In the genomic region with DNA sequence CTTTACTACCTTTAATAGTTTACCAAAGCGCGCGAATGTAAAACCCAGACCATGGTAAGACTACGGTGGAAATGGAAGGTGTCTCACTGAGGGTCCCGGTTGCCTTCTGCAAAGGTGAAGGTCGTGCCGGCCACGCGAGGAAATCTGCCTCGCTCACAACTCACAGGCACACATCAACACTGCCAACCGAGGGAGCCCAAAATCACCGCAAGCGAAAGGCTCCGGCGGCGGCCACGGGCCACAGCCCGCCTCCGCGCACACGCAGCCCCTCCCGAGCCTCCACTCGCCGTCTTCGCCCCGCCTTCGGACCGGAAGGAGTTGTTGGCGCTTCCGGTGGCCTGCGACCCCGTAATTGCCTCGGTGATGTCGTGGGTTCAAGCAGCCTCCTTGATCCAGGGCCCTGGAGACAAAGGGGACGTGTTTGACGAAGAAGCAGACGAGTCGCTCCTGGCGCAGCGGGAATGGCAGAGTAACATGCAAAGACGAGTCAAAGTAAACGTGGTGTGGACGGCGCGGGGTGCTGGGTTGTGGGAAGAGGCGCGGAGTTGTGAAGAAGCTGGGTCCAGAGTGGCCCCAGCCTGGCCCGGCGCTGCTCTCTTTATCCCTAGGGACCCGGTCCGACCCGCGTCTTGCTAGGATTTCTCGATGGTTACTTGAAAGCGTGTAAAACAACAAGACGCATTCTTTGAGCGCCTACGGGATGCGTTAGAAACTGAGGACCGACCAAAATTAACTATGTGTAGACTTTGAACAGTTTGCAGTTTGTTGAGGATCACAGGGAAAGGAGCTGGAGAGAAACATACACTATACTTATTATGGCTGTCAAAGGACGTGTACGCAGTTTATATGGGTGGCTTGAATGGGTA, we compare ENCODE assay signal across 1 cellular context.
TF ChIP-seq lines count a peak whose summit lies in the region.

A gene with protein sequence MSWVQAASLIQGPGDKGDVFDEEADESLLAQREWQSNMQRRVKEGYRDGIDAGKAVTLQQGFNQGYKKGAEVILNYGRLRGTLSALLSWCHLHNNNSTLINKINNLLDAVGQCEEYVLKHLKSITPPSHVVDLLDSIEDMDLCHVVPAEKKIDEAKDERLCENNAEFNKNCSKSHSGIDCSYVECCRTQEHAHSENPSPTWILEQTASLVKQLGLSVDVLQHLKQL (plus strand): TSS at position 349 of the 866 bp plus-strand sequence. CDS start 15 bp downstream, at position 364.

TF ChIP-seq in K562, 482 proteins besides CTCF, POLR2A, EP300 and RAD21 (continued from another document and continues in another):
- TF ChIP-seq, protein P1, sequence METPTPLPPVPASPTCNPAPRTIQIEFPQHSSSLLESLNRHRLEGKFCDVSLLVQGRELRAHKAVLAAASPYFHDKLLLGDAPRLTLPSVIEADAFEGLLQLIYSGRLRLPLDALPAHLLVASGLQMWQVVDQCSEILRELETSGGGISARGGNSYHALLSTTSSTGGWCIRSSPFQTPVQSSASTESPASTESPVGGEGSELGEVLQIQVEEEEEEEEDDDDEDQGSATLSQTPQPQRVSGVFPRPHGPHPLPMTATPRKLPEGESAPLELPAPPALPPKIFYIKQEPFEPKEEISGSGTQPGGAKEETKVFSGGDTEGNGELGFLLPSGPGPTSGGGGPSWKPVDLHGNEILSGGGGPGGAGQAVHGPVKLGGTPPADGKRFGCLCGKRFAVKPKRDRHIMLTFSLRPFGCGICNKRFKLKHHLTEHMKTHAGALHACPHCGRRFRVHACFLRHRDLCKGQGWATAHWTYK (CRISPR knock-in tag; IDR thresholded peaks at IDR 0.05), result peak; percentile 68; the same call in 1 of the 2 replicates
- 0 out of 4 replicates have a peak, but pooled peaks of 1 of the 2 experiments have one; percentile 42 for TF ChIP-seq RCOR1 (IDR thresholded peaks at IDR 0.05; ENCODE audit: borderline replicate concordance in 1 of 2, low read depth in 2 of 2, low read length in 2 of 2)
- no peak for TF ChIP-seq ZNF830 (CRISPR knock-in tag; IDR thresholded peaks at IDR 0.05)
- TF ChIP-seq ZNF217 (CRISPR knock-in tag; IDR thresholded peaks at IDR 0.05), result no peak
- TF ChIP-seq TEAD1 (CRISPR knock-in tag; IDR thresholded peaks at IDR 0.05), result 0 out of 4 replicates have a peak, but pooled peaks of 1 of the 2 experiments have one; percentile 51
- TF ChIP-seq RB1 (IDR thresholded peaks at IDR 0.05; ENCODE audit: low read depth), result peak; percentile 51
- TF ChIP-seq, protein P2, sequence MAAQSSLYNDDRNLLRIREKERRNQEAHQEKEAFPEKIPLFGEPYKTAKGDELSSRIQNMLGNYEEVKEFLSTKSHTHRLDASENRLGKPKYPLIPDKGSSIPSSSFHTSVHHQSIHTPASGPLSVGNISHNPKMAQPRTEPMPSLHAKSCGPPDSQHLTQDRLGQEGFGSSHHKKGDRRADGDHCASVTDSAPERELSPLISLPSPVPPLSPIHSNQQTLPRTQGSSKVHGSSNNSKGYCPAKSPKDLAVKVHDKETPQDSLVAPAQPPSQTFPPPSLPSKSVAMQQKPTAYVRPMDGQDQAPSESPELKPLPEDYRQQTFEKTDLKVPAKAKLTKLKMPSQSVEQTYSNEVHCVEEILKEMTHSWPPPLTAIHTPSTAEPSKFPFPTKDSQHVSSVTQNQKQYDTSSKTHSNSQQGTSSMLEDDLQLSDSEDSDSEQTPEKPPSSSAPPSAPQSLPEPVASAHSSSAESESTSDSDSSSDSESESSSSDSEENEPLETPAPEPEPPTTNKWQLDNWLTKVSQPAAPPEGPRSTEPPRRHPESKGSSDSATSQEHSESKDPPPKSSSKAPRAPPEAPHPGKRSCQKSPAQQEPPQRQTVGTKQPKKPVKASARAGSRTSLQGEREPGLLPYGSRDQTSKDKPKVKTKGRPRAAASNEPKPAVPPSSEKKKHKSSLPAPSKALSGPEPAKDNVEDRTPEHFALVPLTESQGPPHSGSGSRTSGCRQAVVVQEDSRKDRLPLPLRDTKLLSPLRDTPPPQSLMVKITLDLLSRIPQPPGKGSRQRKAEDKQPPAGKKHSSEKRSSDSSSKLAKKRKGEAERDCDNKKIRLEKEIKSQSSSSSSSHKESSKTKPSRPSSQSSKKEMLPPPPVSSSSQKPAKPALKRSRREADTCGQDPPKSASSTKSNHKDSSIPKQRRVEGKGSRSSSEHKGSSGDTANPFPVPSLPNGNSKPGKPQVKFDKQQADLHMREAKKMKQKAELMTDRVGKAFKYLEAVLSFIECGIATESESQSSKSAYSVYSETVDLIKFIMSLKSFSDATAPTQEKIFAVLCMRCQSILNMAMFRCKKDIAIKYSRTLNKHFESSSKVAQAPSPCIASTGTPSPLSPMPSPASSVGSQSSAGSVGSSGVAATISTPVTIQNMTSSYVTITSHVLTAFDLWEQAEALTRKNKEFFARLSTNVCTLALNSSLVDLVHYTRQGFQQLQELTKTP (IDR thresholded peaks at IDR 0.05; ENCODE audit: low read depth in 1 of 2, partially characterized antibody in 2 of 2), result peak in 1 of 2 experiments; percentile 13
- TF ChIP-seq PML (IDR thresholded peaks at IDR 0.05; ENCODE audit: low read length), result peak; percentile 85
- TF ChIP-seq, protein P3, sequence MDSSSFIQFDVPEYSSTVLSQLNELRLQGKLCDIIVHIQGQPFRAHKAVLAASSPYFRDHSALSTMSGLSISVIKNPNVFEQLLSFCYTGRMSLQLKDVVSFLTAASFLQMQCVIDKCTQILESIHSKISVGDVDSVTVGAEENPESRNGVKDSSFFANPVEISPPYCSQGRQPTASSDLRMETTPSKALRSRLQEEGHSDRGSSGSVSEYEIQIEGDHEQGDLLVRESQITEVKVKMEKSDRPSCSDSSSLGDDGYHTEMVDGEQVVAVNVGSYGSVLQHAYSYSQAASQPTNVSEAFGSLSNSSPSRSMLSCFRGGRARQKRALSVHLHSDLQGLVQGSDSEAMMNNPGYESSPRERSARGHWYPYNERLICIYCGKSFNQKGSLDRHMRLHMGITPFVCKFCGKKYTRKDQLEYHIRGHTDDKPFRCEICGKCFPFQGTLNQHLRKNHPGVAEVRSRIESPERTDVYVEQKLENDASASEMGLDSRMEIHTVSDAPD (CRISPR knock-in tag; IDR thresholded peaks at IDR 0.05), result no peak
- TF ChIP-seq NEUROD1 (IDR thresholded peaks at IDR 0.05; ENCODE audit: borderline replicate concordance, low read depth, low read length, partially characterized antibody), result peak; percentile 44
- TF ChIP-seq ETV5 (CRISPR knock-in tag; IDR thresholded peaks at IDR 0.05; ENCODE audit: low read depth), result peak; percentile 91
- no peak for TF ChIP-seq ESRRB (CRISPR knock-in tag; IDR thresholded peaks at IDR 0.05; ENCODE audit: borderline replicate concordance)
- TF ChIP-seq, protein P4, sequence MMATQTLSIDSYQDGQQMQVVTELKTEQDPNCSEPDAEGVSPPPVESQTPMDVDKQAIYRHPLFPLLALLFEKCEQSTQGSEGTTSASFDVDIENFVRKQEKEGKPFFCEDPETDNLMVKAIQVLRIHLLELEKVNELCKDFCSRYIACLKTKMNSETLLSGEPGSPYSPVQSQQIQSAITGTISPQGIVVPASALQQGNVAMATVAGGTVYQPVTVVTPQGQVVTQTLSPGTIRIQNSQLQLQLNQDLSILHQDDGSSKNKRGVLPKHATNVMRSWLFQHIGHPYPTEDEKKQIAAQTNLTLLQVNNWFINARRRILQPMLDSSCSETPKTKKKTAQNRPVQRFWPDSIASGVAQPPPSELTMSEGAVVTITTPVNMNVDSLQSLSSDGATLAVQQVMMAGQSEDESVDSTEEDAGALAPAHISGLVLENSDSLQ (IDR thresholded peaks at IDR 0.05), result peak; percentile 36; the same call in 1 of the 2 replicates
- peak; percentile 12; the same call in 1 of the 2 replicates for TF ChIP-seq CHD2 (IDR thresholded peaks at IDR 0.05; ENCODE audit: low read depth, low read length)
- TF ChIP-seq RAD51 (IDR thresholded peaks at IDR 0.05; ENCODE audit: borderline replicate concordance, low read depth), result no peak
- peak; percentile 75 for TF ChIP-seq ETV1 (tag; conservative IDR thresholded peaks at IDR 0.05; ENCODE audit: low read depth)
- peak; percentile 90 for TF ChIP-seq EP400 (IDR thresholded peaks at IDR 0.05)
- 0 out of 2 replicates have a peak, but pooled peaks have one; percentile 16 for TF ChIP-seq KAT7 (CRISPR knock-in tag; IDR thresholded peaks at IDR 0.05; ENCODE audit: borderline replicate concordance)
- TF ChIP-seq, protein P5, sequence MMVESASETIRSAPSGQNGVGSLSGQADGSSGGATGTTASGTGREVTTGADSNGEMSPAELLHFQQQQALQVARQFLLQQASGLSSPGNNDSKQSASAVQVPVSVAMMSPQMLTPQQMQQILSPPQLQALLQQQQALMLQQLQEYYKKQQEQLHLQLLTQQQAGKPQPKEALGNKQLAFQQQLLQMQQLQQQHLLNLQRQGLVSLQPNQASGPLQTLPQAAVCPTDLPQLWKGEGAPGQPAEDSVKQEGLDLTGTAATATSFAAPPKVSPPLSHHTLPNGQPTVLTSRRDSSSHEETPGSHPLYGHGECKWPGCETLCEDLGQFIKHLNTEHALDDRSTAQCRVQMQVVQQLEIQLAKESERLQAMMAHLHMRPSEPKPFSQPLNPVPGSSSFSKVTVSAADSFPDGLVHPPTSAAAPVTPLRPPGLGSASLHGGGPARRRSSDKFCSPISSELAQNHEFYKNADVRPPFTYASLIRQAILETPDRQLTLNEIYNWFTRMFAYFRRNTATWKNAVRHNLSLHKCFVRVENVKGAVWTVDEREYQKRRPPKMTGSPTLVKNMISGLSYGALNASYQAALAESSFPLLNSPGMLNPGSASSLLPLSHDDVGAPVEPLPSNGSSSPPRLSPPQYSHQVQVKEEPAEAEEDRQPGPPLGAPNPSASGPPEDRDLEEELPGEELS (CRISPR knock-in tag; IDR thresholded peaks at IDR 0.05; ENCODE audit: borderline replicate concordance), result peak; percentile 56; the same call in 1 of the 2 replicates
- TF ChIP-seq, protein P6, sequence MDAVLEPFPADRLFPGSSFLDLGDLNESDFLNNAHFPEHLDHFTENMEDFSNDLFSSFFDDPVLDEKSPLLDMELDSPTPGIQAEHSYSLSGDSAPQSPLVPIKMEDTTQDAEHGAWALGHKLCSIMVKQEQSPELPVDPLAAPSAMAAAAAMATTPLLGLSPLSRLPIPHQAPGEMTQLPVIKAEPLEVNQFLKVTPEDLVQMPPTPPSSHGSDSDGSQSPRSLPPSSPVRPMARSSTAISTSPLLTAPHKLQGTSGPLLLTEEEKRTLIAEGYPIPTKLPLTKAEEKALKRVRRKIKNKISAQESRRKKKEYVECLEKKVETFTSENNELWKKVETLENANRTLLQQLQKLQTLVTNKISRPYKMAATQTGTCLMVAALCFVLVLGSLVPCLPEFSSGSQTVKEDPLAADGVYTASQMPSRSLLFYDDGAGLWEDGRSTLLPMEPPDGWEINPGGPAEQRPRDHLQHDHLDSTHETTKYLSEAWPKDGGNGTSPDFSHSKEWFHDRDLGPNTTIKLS (IDR thresholded peaks at IDR 0.05; ENCODE audit: borderline replicate concordance, low read depth), result peak; percentile 81; the same call in 1 of the 2 replicates
- peak; percentile 30; the same call in 1 of the 2 replicates for TF ChIP-seq ZBTB1 (CRISPR knock-in tag; IDR thresholded peaks at IDR 0.05; ENCODE audit: borderline replicate concordance, low read depth)
- peak; percentile 78 for TF ChIP-seq C11orf30 (IDR thresholded peaks at IDR 0.05; ENCODE audit: low read depth)
- TF ChIP-seq, protein P7, sequence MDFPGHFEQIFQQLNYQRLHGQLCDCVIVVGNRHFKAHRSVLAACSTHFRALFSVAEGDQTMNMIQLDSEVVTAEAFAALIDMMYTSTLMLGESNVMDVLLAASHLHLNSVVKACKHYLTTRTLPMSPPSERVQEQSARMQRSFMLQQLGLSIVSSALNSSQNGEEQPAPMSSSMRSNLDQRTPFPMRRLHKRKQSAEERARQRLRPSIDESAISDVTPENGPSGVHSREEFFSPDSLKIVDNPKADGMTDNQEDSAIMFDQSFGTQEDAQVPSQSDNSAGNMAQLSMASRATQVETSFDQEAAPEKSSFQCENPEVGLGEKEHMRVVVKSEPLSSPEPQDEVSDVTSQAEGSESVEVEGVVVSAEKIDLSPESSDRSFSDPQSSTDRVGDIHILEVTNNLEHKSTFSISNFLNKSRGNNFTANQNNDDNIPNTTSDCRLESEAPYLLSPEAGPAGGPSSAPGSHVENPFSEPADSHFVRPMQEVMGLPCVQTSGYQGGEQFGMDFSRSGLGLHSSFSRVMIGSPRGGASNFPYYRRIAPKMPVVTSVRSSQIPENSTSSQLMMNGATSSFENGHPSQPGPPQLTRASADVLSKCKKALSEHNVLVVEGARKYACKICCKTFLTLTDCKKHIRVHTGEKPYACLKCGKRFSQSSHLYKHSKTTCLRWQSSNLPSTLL (IDR thresholded peaks at IDR 0.05), result no peak
- TF ChIP-seq JUND (IDR thresholded peaks at IDR 0.05; ENCODE audit: borderline replicate concordance, low read depth, low read length), result peak; percentile 32; the same call in 1 of the 2 replicates
- TF ChIP-seq JUND (tag; IDR thresholded peaks at IDR 0.05; ENCODE audit: borderline replicate concordance, low read depth, low read length), result no peak; the same call in 2 of the 3 replicates
- no peak for TF ChIP-seq CREB1 (IDR thresholded peaks at IDR 0.05)
- TF ChIP-seq CREB1 (CRISPR knock-in tag; IDR thresholded peaks at IDR 0.05), result peak; percentile 55; the same call in 1 of the 2 replicates
- TF ChIP-seq DACH1 (IDR thresholded peaks at IDR 0.05; ENCODE audit: partially characterized antibody), result peak; percentile 7
- no peak for TF ChIP-seq ZNF707 (CRISPR knock-in tag; conservative IDR thresholded peaks at IDR 0.05)
- no peak for TF ChIP-seq ZNF174 (CRISPR knock-in tag; IDR thresholded peaks at IDR 0.05)
- TF ChIP-seq FOXM1 (IDR thresholded peaks at IDR 0.05; ENCODE audit: low read depth), result no peak
- TF ChIP-seq FOXM1 (CRISPR knock-in tag; IDR thresholded peaks at IDR 0.05; ENCODE audit: low read depth), result no peak; the same call in 1 of the 2 replicates
- no peak for TF ChIP-seq XRCC4 (IDR thresholded peaks at IDR 0.05; ENCODE audit: extremely low read depth, insufficient read depth, insufficient read length)
- peak; percentile 97 for TF ChIP-seq KDM5B (IDR thresholded peaks at IDR 0.05; ENCODE audit: insufficient replicate concordance, low read depth, low read length)
- TF ChIP-seq, protein P8, sequence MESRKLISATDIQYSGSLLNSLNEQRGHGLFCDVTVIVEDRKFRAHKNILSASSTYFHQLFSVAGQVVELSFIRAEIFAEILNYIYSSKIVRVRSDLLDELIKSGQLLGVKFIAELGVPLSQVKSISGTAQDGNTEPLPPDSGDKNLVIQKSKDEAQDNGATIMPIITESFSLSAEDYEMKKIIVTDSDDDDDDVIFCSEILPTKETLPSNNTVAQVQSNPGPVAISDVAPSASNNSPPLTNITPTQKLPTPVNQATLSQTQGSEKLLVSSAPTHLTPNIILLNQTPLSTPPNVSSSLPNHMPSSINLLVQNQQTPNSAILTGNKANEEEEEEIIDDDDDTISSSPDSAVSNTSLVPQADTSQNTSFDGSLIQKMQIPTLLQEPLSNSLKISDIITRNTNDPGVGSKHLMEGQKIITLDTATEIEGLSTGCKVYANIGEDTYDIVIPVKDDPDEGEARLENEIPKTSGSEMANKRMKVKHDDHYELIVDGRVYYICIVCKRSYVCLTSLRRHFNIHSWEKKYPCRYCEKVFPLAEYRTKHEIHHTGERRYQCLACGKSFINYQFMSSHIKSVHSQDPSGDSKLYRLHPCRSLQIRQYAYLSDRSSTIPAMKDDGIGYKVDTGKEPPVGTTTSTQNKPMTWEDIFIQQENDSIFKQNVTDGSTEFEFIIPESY (CRISPR knock-in tag; IDR thresholded peaks at IDR 0.05), result peak; percentile 49
- TF ChIP-seq ZNF134 (CRISPR knock-in tag; conservative IDR thresholded peaks at IDR 0.05), result 0 out of 2 replicates have a peak, but pooled peaks have one; percentile 52
- peak; percentile 64 for TF ChIP-seq RNF2 (IDR thresholded peaks at IDR 0.05)
- TF ChIP-seq HNRNPLL (IDR thresholded peaks at IDR 0.05; ENCODE audit: low read depth, low read length, poor library complexity, severe bottlenecking), result peak; percentile 51
- peak; percentile 89 for TF ChIP-seq DIDO1 (tag; IDR thresholded peaks at IDR 0.05; ENCODE audit: low read depth)
- TF ChIP-seq GTF2F1 (IDR thresholded peaks at IDR 0.05; ENCODE audit: low read depth, low read length), result peak; percentile 68; the same call in 1 of the 2 replicates
- TF ChIP-seq ZNF551 (CRISPR knock-in tag; IDR thresholded peaks at IDR 0.05), result no peak
- TF ChIP-seq EHMT2 (IDR thresholded peaks at IDR 0.05), result peak; percentile 77
- TF ChIP-seq SMAD4 (CRISPR knock-in tag; conservative IDR thresholded peaks at IDR 0.05), result peak; percentile 19; the same call in 1 of the 2 replicates
